Comparison of ENCODE assay signal across 8 cellular contexts in genomic region chr19:18612772-18613588, GRCh38. TPM values are rescaled to one million over a fixed set of nuclear protein-coding genes. Genes with fewer than 3 reads are reported as not detected.
DNase-seq lines count a peak whose midpoint lies in the region; ATAC-seq and TF ChIP-seq lines count a peak whose summit lies in the region.

TSS of gene TMEM59L (plus strand) at chr19:18612870. CDS start at chr19:18612959, 89 bp downstream.

- H3K36me3 ChIP-seq in ascending aorta: no peaks in the 10 kb centered on the region

- peaks cover 92% of the 10 kb centered on the region for H3K27me3 Mint-ChIP-seq in CD4-positive, alpha-beta T cell
- H3K27me3 Mint-ChIP-seq in immature natural killer cell (ENCODE audit: low read depth in 3 of 3): peaks cover 21 to 41% (median 28%) of the 10 kb centered on the region in 3 donors
- H3K27me3 Mint-ChIP-seq in stimulated activated naive CD8-positive, alpha-beta T cell treated with anti-CD3 and anti-CD28 coated beads, Interleukin-15, Interleukin-2, amounts not matched to agents 100 ng/mL and 50 ng/mL, for 24 hours: peaks cover 71% of the 10 kb centered on the region

- peak; percentile 67 for ATAC-seq in CD4-positive, alpha-beta T cell (ENCODE audit: poor library complexity)
- no peak for ATAC-seq in GM18861 (IDR thresholded peaks at IDR 0.05; ENCODE audit: unreplicated experiment)

- peak in 7 of 10 experiments; percentile 26 to 62 (median 48) for DNase-seq in CD4-positive, alpha-beta T cell
- DNase-seq in NCI-H146 (lab: John Stamatoyannopoulos, UW) (peak; percentile 36), ascending aorta (ENCODE audit: low spot score in 2 of 2) (no peak), immature natural killer cell (peak; percentile 34 to 40 (median 39)), A172 (ENCODE audit: low spot score) (no peak), erythroblast (lab: John Stamatoyannopoulos, UW) (no peak)

- H3K4me1 Mint-ChIP-seq in CD4-positive, alpha-beta T cell (ENCODE audit: low read depth): peaks cover 24% of the 10 kb centered on the region
- peaks cover 5 to 15% of the 10 kb centered on the region in 2 donors for H3K4me1 Mint-ChIP-seq in immature natural killer cell
- H3K4me1 Mint-ChIP-seq in stimulated activated naive CD8-positive, alpha-beta T cell treated with anti-CD3 and anti-CD28 coated beads, Interleukin-15, Interleukin-2, amounts not matched to agents 100 ng/mL and 50 ng/mL, for 24 hours (ENCODE audit: low read depth): peaks cover 16% of the 10 kb centered on the region

- intact Hi-C loops in CD4-positive, alpha-beta T cell (cut with DNase I, micrococcal nuclease): no loop called here
- intact Hi-C loops in ascending aorta (cut with DNase I): no loop called here

- POLR2A ChIA-PET in CD4-positive, alpha-beta T cell (lab: Charles Lee): interaction anchor here (0.6 to 1.8 kb wide), 4 partner anchors 24 to 526 kb away, joined by 3 to 9 read pairs (median 4); partner anchors contain the start of genes REX1BD and UBA52

- peaks cover 83% of the 10 kb centered on the region for H3K27me3 ChIP-seq in CD4-positive, alpha-beta T cell (ENCODE audit: control insufficient read depth, insufficient read depth, low read length)
- peaks cover 40% of the 10 kb centered on the region for H3K27me3 ChIP-seq in ascending aorta

- H3K9me3 Mint-ChIP-seq in CD4-positive, alpha-beta T cell: no peaks in the 10 kb centered on the region
- H3K9me3 Mint-ChIP-seq in immature natural killer cell: no peaks in the 10 kb centered on the region
- no peaks in the 10 kb centered on the region for H3K9me3 Mint-ChIP-seq in stimulated activated naive CD8-positive, alpha-beta T cell treated with anti-CD3 and anti-CD28 coated beads, Interleukin-15, Interleukin-2, amounts not matched to agents 100 ng/mL and 50 ng/mL, for 24 hours

- H3K4me3 ChIP-seq in ascending aorta: peak within 1 kb of the TSS; percentile 57 to 62

- peaks cover 0 to 18% of the 10 kb centered on the region in 2 donors for H3K4me1 ChIP-seq in ascending aorta

- CTCF ChIA-PET in CD4-positive, alpha-beta T cell (lab: Charles Lee): no interaction called here

- no peak within 1 kb of the TSS for H3K27ac Mint-ChIP-seq in CD4-positive, alpha-beta T cell
- H3K27ac Mint-ChIP-seq in immature natural killer cell: peak within 1 kb of the TSS in 1 of 6 donors; percentile 35
- H3K27ac Mint-ChIP-seq in stimulated activated naive CD8-positive, alpha-beta T cell treated with anti-CD3 and anti-CD28 coated beads, Interleukin-15, Interleukin-2, amounts not matched to agents 100 ng/mL and 50 ng/mL, for 24 hours: no peak within 1 kb of the TSS

- H3K4me3 Mint-ChIP-seq in CD4-positive, alpha-beta T cell: peak within 1 kb of the TSS; percentile 75
- H3K4me3 Mint-ChIP-seq in immature natural killer cell: peak within 1 kb of the TSS; percentile 40 to 77 (median 69)
- H3K4me3 Mint-ChIP-seq in stimulated activated naive CD8-positive, alpha-beta T cell treated with anti-CD3 and anti-CD28 coated beads, Interleukin-15, Interleukin-2, amounts not matched to agents 100 ng/mL and 50 ng/mL, for 24 hours: peak within 1 kb of the TSS; percentile 54

- H3K27ac ChIP-seq in CD4-positive, alpha-beta T cell (ENCODE audit: low read depth, low read length): no peak within 1 kb of the TSS
- H3K27ac ChIP-seq in ascending aorta: no peak within 1 kb of the TSS

- TF ChIP-seq POLR2A in erythroblast (IDR thresholded peaks at IDR 0.05; ENCODE audit: low read length): no peak

- TF ChIP-seq CTCF in CD4-positive, alpha-beta T cell (IDR thresholded peaks at IDR 0.05): no peak
- TF ChIP-seq CTCF in ascending aorta (IDR thresholded peaks at IDR 0.05): no peak

- no peaks in the 10 kb centered on the region for H3K36me3 Mint-ChIP-seq in CD4-positive, alpha-beta T cell (ENCODE audit: low read depth)
- no peaks in the 10 kb centered on the region for H3K36me3 Mint-ChIP-seq in immature natural killer cell
- H3K36me3 Mint-ChIP-seq in stimulated activated naive CD8-positive, alpha-beta T cell treated with anti-CD3 and anti-CD28 coated beads, Interleukin-15, Interleukin-2, amounts not matched to agents 100 ng/mL and 50 ng/mL, for 24 hours (ENCODE audit: low read depth): no peaks in the 10 kb centered on the region

- H3K9me3 ChIP-seq in CD4-positive, alpha-beta T cell (ENCODE audit: control insufficient read depth, low read length): no peaks in the 10 kb centered on the region
- H3K9me3 ChIP-seq in ascending aorta: no peaks in the 10 kb centered on the region

RNA-seq across cellular contexts. Expression of gene TMEM59L, which starts in this region (rescaled TPM):
- under 1 TPM; 0.25 to 0.27 TPM for total RNA-seq in CD4-positive, alpha-beta T cell
- not detected for total RNA-seq in ascending aorta
- not detected for polyA plus RNA-seq in immature natural killer cell
- total RNA-seq in A172 (2014; rRNA removed; shearing (Covaris generic)): 5.2 and 5.4 TPM in 2 replicates

Comparison
In these comparisons a context has a peak if more than half of its experiments do, and no peak if none do; other contexts are left out.
1. Peak in DNase-seq and ATAC-seq in CD4-positive, alpha-beta T cell; RNA of the gene not detected or under 1 TPM.
2. Peak in DNase-seq in immature natural killer cell; RNA of the gene not detected or under 1 TPM.